22 cellular contexts compared by ENCODE assay signal in the genomic region with DNA sequence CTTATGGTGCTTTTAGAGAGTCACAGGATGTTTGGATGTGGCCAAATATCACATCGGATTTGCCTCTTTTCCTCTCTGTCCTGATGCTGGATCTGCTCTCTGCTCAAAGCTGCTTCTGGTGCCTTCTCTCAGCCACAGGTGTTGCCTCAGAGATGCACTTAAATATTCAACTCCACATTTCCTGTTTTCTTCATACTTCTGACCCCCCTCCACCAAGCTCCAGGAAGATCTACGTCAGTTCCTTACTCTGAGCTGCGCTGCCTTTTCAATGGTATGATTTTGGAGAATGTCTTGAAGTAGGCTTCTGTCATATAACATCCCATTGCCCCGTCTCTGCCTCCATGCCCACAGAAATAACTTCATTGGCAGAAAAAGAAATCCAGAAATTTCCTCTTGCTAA.
DNase-seq lines count a peak whose midpoint lies in the region; ATAC-seq and TF ChIP-seq lines count a peak whose summit lies in the region.
"Had no signal": no experiment of that assay in that cellular context is flagged by ENCODE, and none has a peak within 500 bp of the region (broad histone marks: within the 10 kb centered on the region; RNA-seq: fewer than 3 reads in every experiment).

No MANE protein-coding gene starts in this region.

- H3K27me3 Mint-ChIP-seq in activated T-cell treated with anti-CD3 and anti-CD28 coated beads, Interleukin-2, amount 50 U/mL, for 72 hours (ENCODE audit: low read depth), result no peaks in the 10 kb centered on the region
- H3K27me3 Mint-ChIP-seq: brain, memory B cell had no signal

- peak; percentile 32 to 44 for ATAC-seq in activated T-cell treated with anti-CD3 and anti-CD28 coated beads, Interleukin-2, amount 50 U/mL, for 72 hours (replicated peaks in 1 of 2)
- ATAC-seq in DND-41 (ENCODE audit: insufficient read depth, low read depth), result peak; percentile 37; the same call in 1 of the 3 replicates
- ATAC-seq in activated naive CD4-positive, alpha-beta T cell treated with anti-CD3 and anti-CD28 coated beads, Interleukin-2, amount 50 U/mL, for 72 hours, result peak; percentile 20 to 69
- ATAC-seq in HG02840 (IDR thresholded peaks at IDR 0.05; ENCODE audit: low FRiP score, unreplicated experiment), result no peak
- ATAC-seq: right lobe of liver had no signal

- H3K36me3 Mint-ChIP-seq in activated T-cell treated with anti-CD3 and anti-CD28 coated beads, Interleukin-2, amount 50 U/mL, for 72 hours (ENCODE audit: insufficient read depth in 2 of 2), result no peaks in the 10 kb centered on the region
- H3K36me3 Mint-ChIP-seq in activated naive CD4-positive, alpha-beta T cell treated with anti-CD3 and anti-CD28 coated beads, Interleukin-2, amount 50 U/mL, for 72 hours, result no peaks in the 10 kb centered on the region

- H3K4me2 ChIP-seq in DND-41 (ENCODE audit: insufficient read depth, low read length), result no peak overlapping the region
- H3K4me2 ChIP-seq: BLaER1, KMS-11 had no signal

- no peaks in the 10 kb centered on the region for H3K27me3 ChIP-seq in DND-41 (ENCODE audit: insufficient read depth, low read length, poor library complexity)
- H3K27me3 ChIP-seq: BLaER1, right lobe of liver had no signal

- H3K36me3 ChIP-seq in DND-41 (ENCODE audit: insufficient read depth, low read length), result no peaks in the 10 kb centered on the region
- H3K36me3 ChIP-seq: BLaER1, right lobe of liver had no signal

- TF ChIP-seq CTCF in DND-41 (IDR thresholded peaks at IDR 0.05; ENCODE audit: borderline replicate concordance, extremely low read depth, low read length, poor library complexity, severe bottlenecking), result no peak

- H3K9me3 Mint-ChIP-seq in activated T-cell treated with anti-CD3 and anti-CD28 coated beads, Interleukin-2, amount 50 U/mL, for 72 hours, result no peaks in the 10 kb centered on the region
- no peaks in the 10 kb centered on the region for H3K9me3 Mint-ChIP-seq in activated naive CD4-positive, alpha-beta T cell treated with anti-CD3 and anti-CD28 coated beads, Interleukin-2, amount 50 U/mL, for 72 hours
- H3K9me3 Mint-ChIP-seq: HFFc6, memory B cell had no signal

- peak overlapping the region; percentile 4 for H3K27ac Mint-ChIP-seq in activated T-cell treated with anti-CD3 and anti-CD28 coated beads, Interleukin-2, amount 50 U/mL, for 72 hours
- H3K27ac Mint-ChIP-seq in activated naive CD4-positive, alpha-beta T cell treated with anti-CD3 and anti-CD28 coated beads, Interleukin-2, amount 50 U/mL, for 72 hours, result peak overlapping the region in 1 of 2 donors; percentile 27
- H3K27ac Mint-ChIP-seq: brain, HFFc6, memory B cell had no signal

- no peak overlapping the region for H3K27ac ChIP-seq in DND-41 (ENCODE audit: low read length)
- H3K27ac ChIP-seq: BLaER1, KMS-11, right lobe of liver had no signal

- peaks cover 10% of the 10 kb centered on the region for H3K4me1 Mint-ChIP-seq in activated T-cell treated with anti-CD3 and anti-CD28 coated beads, Interleukin-2, amount 50 U/mL, for 72 hours (ENCODE audit: low read depth)
- H3K4me1 Mint-ChIP-seq: brain, memory B cell had no signal

- no peak overlapping the region for H3K9ac ChIP-seq in DND-41 (ENCODE audit: low read depth, low read length)
- H3K9ac ChIP-seq: BLaER1, KMS-11 had no signal

- POLR2A ChIA-PET in HEK293T (lab: Yijun Ruan, JAX), result no interaction called here

- no peaks in the 10 kb centered on the region for H3K9me3 ChIP-seq in DND-41 (ENCODE audit: insufficient read depth, low read length, severe bottlenecking)
- H3K9me3 ChIP-seq: right lobe of liver had no signal

- no peaks in the 10 kb centered on the region for H3K4me1 ChIP-seq in DND-41 (ENCODE audit: insufficient read depth, low read length)
- H3K4me1 ChIP-seq: BLaER1, right lobe of liver had no signal

- no peak overlapping the region for H2AFZ ChIP-seq in DND-41 (ENCODE audit: low read depth, low read length)

- no peaks in the 10 kb centered on the region for H3K79me2 ChIP-seq in DND-41 (ENCODE audit: insufficient read depth, low read length)

- H4K20me1 ChIP-seq in DND-41 (ENCODE audit: insufficient read depth, low read length), result no peaks in the 10 kb centered on the region
- H4K20me1 ChIP-seq: BLaER1 had no signal

- no peak overlapping the region for H3K4me3 ChIP-seq in DND-41 (ENCODE audit: low read depth in 1 of 2, low read length in 2 of 2)
- H3K4me3 ChIP-seq: BLaER1, right lobe of liver had no signal

- CTCF ChIA-PET in HEK293T (lab: Yijun Ruan, JAX), result no interaction called here

- DNase-seq in activated T-cell treated with anti-CD3 and anti-CD28 coated beads, Interleukin-2, amount 50 U/mL, for 72 hours, result no peak
- no peak for DNase-seq in activated T-cell treated with anti-CD3 and anti-CD28 coated beads for 4 hours
- no peak for DNase-seq in DND-41
- DNase-seq in T follicular helper cell (ENCODE audit: low read depth), result peak; percentile 11
- no peak for DNase-seq in activated naive CD4-positive, alpha-beta T cell treated with anti-CD3 and anti-CD28 coated beads, Interleukin-2, amount 50 U/mL, for 72 hours (ENCODE audit: low spot score in 2 of 2)
- no peak for DNase-seq in NCI-H1694 (lab: John Stamatoyannopoulos, UW)
- no peak for DNase-seq in HEK293T (ENCODE audit: extremely low spot score)
- DNase-seq: DMS79 treated with DMSO at 0.1 percent for 48 hours; HFFc6; MM.1S; NCI-H1436; NCI-H446; NCI-H774; OCI-M1; posterior cingulate gyrus; right lobe of liver; stimulated activated CD4-positive, alpha-beta T cell treated with anti-CD3 and anti-CD28 coated beads, Interleukin-4, amount 100 ng/mL, for 1 hour had no signal

- no peak overlapping the region for H3K4me3 Mint-ChIP-seq in activated T-cell treated with anti-CD3 and anti-CD28 coated beads, Interleukin-2, amount 50 U/mL, for 72 hours
- H3K4me3 Mint-ChIP-seq: brain, HFFc6, memory B cell had no signal

TF ChIP-seq in HEK293T, 16 proteins besides CTCF, POLR2A, EP300 and RAD21:
- TF ChIP-seq ELF4 (IDR thresholded peaks at IDR 0.05) (no peak), CTBP1 (IDR thresholded peaks at IDR 0.05; ENCODE audit: borderline replicate concordance) (no peak), BHLHE40 (IDR thresholded peaks at IDR 0.05; ENCODE audit: borderline replicate concordance) (no peak), LEF1 (IDR thresholded peaks at IDR 0.05; ENCODE audit: borderline replicate concordance) (no peak), TARDBP (IDR thresholded peaks at IDR 0.05) (no peak), HDGF (IDR thresholded peaks at IDR 0.05; ENCODE audit: borderline replicate concordance) (no peak), FOXM1 (IDR thresholded peaks at IDR 0.05; ENCODE audit: borderline replicate concordance) (no peak), L3MBTL2 (conservative IDR thresholded peaks at IDR 0.05) (no peak), FOXK2 (IDR thresholded peaks at IDR 0.05) (no peak), NFRKB (IDR thresholded peaks at IDR 0.05) (no peak), ARNT (IDR thresholded peaks at IDR 0.05) (no peak), FOXA1 (IDR thresholded peaks at IDR 0.05) (no peak), SP1 (IDR thresholded peaks at IDR 0.05) (no peak)
- TF ChIP-seq, protein P1, sequence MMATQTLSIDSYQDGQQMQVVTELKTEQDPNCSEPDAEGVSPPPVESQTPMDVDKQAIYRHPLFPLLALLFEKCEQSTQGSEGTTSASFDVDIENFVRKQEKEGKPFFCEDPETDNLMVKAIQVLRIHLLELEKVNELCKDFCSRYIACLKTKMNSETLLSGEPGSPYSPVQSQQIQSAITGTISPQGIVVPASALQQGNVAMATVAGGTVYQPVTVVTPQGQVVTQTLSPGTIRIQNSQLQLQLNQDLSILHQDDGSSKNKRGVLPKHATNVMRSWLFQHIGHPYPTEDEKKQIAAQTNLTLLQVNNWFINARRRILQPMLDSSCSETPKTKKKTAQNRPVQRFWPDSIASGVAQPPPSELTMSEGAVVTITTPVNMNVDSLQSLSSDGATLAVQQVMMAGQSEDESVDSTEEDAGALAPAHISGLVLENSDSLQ (IDR thresholded peaks at IDR 0.05), result no peak
